In genomic region chr1:42298520-42298919, GRCh38 we compare ENCODE assay signal across 22 cellular contexts. TPM values are rescaled to one million over a fixed set of nuclear protein-coding genes. Genes with fewer than 3 reads are reported as not detected.
DNase-seq lines count a peak whose midpoint lies in the region; ATAC-seq and TF ChIP-seq lines count a peak whose summit lies in the region.
"Had no signal": no experiment of that assay in that cellular context is flagged by ENCODE, and none has a peak within 500 bp of the region (broad histone marks: within the 10 kb centered on the region; RNA-seq: fewer than 3 reads in every experiment).

No MANE protein-coding gene starts in this region.

- H3K27me3 Mint-ChIP-seq in activated CD8-positive, alpha-beta T cell treated with anti-CD3 and anti-CD28 coated beads for 36 hours = no peaks in the 10 kb centered on the region
- H3K27me3 Mint-ChIP-seq in activated CD8-positive, alpha-beta T cell treated with anti-CD3 and anti-CD28 coated beads, Interleukin-2, amount 10 ng/mL, durations not matched to agents 7 days and 5 days (ENCODE audit: low read depth) = no peaks in the 10 kb centered on the region
- H3K27me3 Mint-ChIP-seq in CD8-positive, alpha-beta T cell (ENCODE audit: low read depth) = no peaks in the 10 kb centered on the region
- no peaks in the 10 kb centered on the region for H3K27me3 Mint-ChIP-seq in T-helper 17 cell
- H3K27me3 Mint-ChIP-seq in naive thymus-derived CD4-positive, alpha-beta T cell = no peaks in the 10 kb centered on the region

- no peak for TF ChIP-seq CTCF in activated CD8-positive, alpha-beta T cell treated with anti-CD3 and anti-CD28 coated beads for 36 hours (IDR thresholded peaks at IDR 0.05)
- TF ChIP-seq CTCF in CD8-positive, alpha-beta T cell (IDR thresholded peaks at IDR 0.05) = no peak

- no peak overlapping the region for H3K4me3 Mint-ChIP-seq in activated CD8-positive, alpha-beta T cell treated with anti-CD3 and anti-CD28 coated beads for 36 hours
- H3K4me3 Mint-ChIP-seq in activated CD8-positive, alpha-beta T cell treated with anti-CD3 and anti-CD28 coated beads, Interleukin-2, amount 10 ng/mL, durations not matched to agents 7 days and 5 days = no peak overlapping the region
- H3K4me3 Mint-ChIP-seq in CD8-positive, alpha-beta T cell = peak overlapping the region; percentile 42
- peak overlapping the region; percentile 25 for H3K4me3 Mint-ChIP-seq in T-helper 17 cell
- peak overlapping the region; percentile 1 to 70 (median 64) for H3K4me3 Mint-ChIP-seq in naive thymus-derived CD4-positive, alpha-beta T cell

- H3K9me3 Mint-ChIP-seq in activated CD8-positive, alpha-beta T cell treated with anti-CD3 and anti-CD28 coated beads for 36 hours = peaks cover 25% of the 10 kb centered on the region
- H3K9me3 Mint-ChIP-seq in activated CD8-positive, alpha-beta T cell treated with anti-CD3 and anti-CD28 coated beads, Interleukin-2, amount 10 ng/mL, durations not matched to agents 7 days and 5 days (ENCODE audit: insufficient read depth) = peaks cover 29% of the 10 kb centered on the region
- H3K9me3 Mint-ChIP-seq in CD8-positive, alpha-beta T cell = peaks cover 3% of the 10 kb centered on the region
- peaks cover 6 to 27% (median 8%) of the 10 kb centered on the region in 11 donors for H3K9me3 Mint-ChIP-seq in naive thymus-derived CD4-positive, alpha-beta T cell

- no peak overlapping the region for H3K27ac ChIP-seq in CD8-positive, alpha-beta T cell (ENCODE audit: low read depth, low read length)
- H3K27ac ChIP-seq in naive thymus-derived CD4-positive, alpha-beta T cell (ENCODE audit: low read depth, low read length) = peak overlapping the region; percentile 0
- H3K27ac ChIP-seq: C4-2B, KMS-11, RWPE1, SK-N-MC had no signal

- H3K36me3 Mint-ChIP-seq in activated CD8-positive, alpha-beta T cell treated with anti-CD3 and anti-CD28 coated beads for 36 hours (ENCODE audit: low read depth) = peaks cover 57% of the 10 kb centered on the region
- peaks cover 38% of the 10 kb centered on the region for H3K36me3 Mint-ChIP-seq in activated CD8-positive, alpha-beta T cell treated with anti-CD3 and anti-CD28 coated beads, Interleukin-2, amount 10 ng/mL, durations not matched to agents 7 days and 5 days (ENCODE audit: low read depth)
- H3K36me3 Mint-ChIP-seq in CD8-positive, alpha-beta T cell = peaks cover 33% of the 10 kb centered on the region
- H3K36me3 Mint-ChIP-seq in T-helper 17 cell (ENCODE audit: low read depth) = peaks cover 5% of the 10 kb centered on the region
- peaks cover 4 to 53% (median 28%) of the 10 kb centered on the region in 5 donors for H3K36me3 Mint-ChIP-seq in naive thymus-derived CD4-positive, alpha-beta T cell

- H3K9me3 ChIP-seq in CD8-positive, alpha-beta T cell (ENCODE audit: low read length) = no peaks in the 10 kb centered on the region
- H3K9me3 ChIP-seq in T-helper 17 cell (ENCODE audit: control insufficient read depth, low read length, poor library complexity, severe bottlenecking) = peaks cover 5% of the 10 kb centered on the region
- peaks cover 0 to 6% (median 6%) of the 10 kb centered on the region in 3 experiments for H3K9me3 ChIP-seq in naive thymus-derived CD4-positive, alpha-beta T cell (ENCODE audit: control insufficient read depth in 2 of 3, low read length in 3 of 3)

- ATAC-seq in activated CD8-positive, alpha-beta T cell treated with anti-CD3 and anti-CD28 coated beads for 36 hours = no peak
- no peak for ATAC-seq in activated CD8-positive, alpha-beta T cell treated with anti-CD3 and anti-CD28 coated beads, Interleukin-2, amount 10 ng/mL, durations not matched to agents 7 days and 5 days
- ATAC-seq in CD8-positive, alpha-beta T cell = peak; percentile 66
- ATAC-seq in T-helper 17 cell = no peak
- peak; percentile 83 for ATAC-seq in naive thymus-derived CD4-positive, alpha-beta T cell
- no peak for ATAC-seq in GM21576 (IDR thresholded peaks at IDR 0.05; ENCODE audit: unreplicated experiment)
- ATAC-seq in sciatic nerve = no peak
- ATAC-seq: HCT116 had no signal

- peaks cover 40% of the 10 kb centered on the region for H3K4me1 ChIP-seq in CD8-positive, alpha-beta T cell (ENCODE audit: insufficient read depth, low read length)
- H3K4me1 ChIP-seq in naive thymus-derived CD4-positive, alpha-beta T cell (ENCODE audit: control insufficient read depth in 2 of 2, insufficient read depth in 2 of 2, low read length in 2 of 2) = peaks cover 0 to 26% of the 10 kb centered on the region in 2 donors

- intact Hi-C loops in activated CD8-positive, alpha-beta T cell treated with anti-CD3 and anti-CD28 coated beads for 36 hours (cut with micrococcal nuclease) = no loop called here
- intact Hi-C loops in CD8-positive, alpha-beta T cell (cut with DNase I, micrococcal nuclease) = no loop called here
- intact Hi-C loops in naive thymus-derived CD4-positive, alpha-beta T cell (cut with micrococcal nuclease) = loop anchor here in 1 of 2 donors (5.0 kb wide), 1 partner anchor 39 kb away; the partner anchor contains the start of gene FOXJ3
- intact Hi-C loops in sciatic nerve (cut with DNase I) = no loop called here

- H3K27ac Mint-ChIP-seq in activated CD8-positive, alpha-beta T cell treated with anti-CD3 and anti-CD28 coated beads for 36 hours = peak overlapping the region; percentile 3
- no peak overlapping the region for H3K27ac Mint-ChIP-seq in activated CD8-positive, alpha-beta T cell treated with anti-CD3 and anti-CD28 coated beads, Interleukin-2, amount 10 ng/mL, durations not matched to agents 7 days and 5 days
- peak overlapping the region; percentile 55 for H3K27ac Mint-ChIP-seq in CD8-positive, alpha-beta T cell
- no peak overlapping the region for H3K27ac Mint-ChIP-seq in T-helper 17 cell
- peak overlapping the region in 8 of 9 donors; percentile 1 to 74 (median 20) for H3K27ac Mint-ChIP-seq in naive thymus-derived CD4-positive, alpha-beta T cell

- H3K27me3 ChIP-seq in CD8-positive, alpha-beta T cell (ENCODE audit: insufficient read depth, low read length) = no peaks in the 10 kb centered on the region
- H3K27me3 ChIP-seq in naive thymus-derived CD4-positive, alpha-beta T cell (ENCODE audit: control insufficient read depth in 2 of 2, insufficient read depth in 2 of 2, low read length in 2 of 2) = no peaks in the 10 kb centered on the region

- CTCF ChIA-PET in activated CD8-positive, alpha-beta T cell treated with anti-CD3 and anti-CD28 coated beads for 36 hours (lab: Charles Lee) = no interaction called here
- CTCF ChIA-PET in activated CD8-positive, alpha-beta T cell treated with anti-CD3 and anti-CD28 coated beads, Interleukin-2, amount 10 ng/mL, durations not matched to agents 7 days and 5 days (lab: Charles Lee) = no interaction called here
- CTCF ChIA-PET in CD8-positive, alpha-beta T cell (lab: Charles Lee) = no interaction called here
- CTCF ChIA-PET in naive thymus-derived CD4-positive, alpha-beta T cell (lab: Charles Lee) = no interaction called here

- H3K4me3 ChIP-seq in CD8-positive, alpha-beta T cell (ENCODE audit: low read depth, low read length) = no peak overlapping the region
- H3K4me3 ChIP-seq in naive thymus-derived CD4-positive, alpha-beta T cell (ENCODE audit: low read length) = no peak overlapping the region
- H3K4me3 ChIP-seq: SK-N-MC had no signal

- DNase-seq in activated CD8-positive, alpha-beta T cell treated with anti-CD3 and anti-CD28 coated beads for 36 hours = no peak
- no peak for DNase-seq in activated CD8-positive, alpha-beta T cell treated with anti-CD3 and anti-CD28 coated beads, Interleukin-2, amount 10 ng/mL, durations not matched to agents 7 days and 5 days
- DNase-seq in CD8-positive, alpha-beta T cell = no peak
- DNase-seq in T-helper 17 cell (no peak), sciatic nerve (ENCODE audit: low spot score) (no peak)
- peak in 7 of 9 donors; percentile 10 to 74 (median 60) for DNase-seq in naive thymus-derived CD4-positive, alpha-beta T cell
- DNase-seq: COR-L47; DMS79 treated with DMSO at 0.1 percent for 48 hours; NCI-H1092 treated with DMSO at 0.1 percent for 48 hours; NCI-H1436 treated with DMSO at 0.1 percent for 48 hours; NCI-H2029; NCI-H2227 treated with DMSO at 0.1 percent for 48 hours; NCI-H524; NCI-H774; NK-92 treated with Interleukin-12 subunit alpha and Interleukin-12 subunit beta, amount 100 ng/mL, for 24 hours; SHP77 treated with DMSO at 0.1 percent for 48 hours had no signal

- POLR2A ChIA-PET in activated CD8-positive, alpha-beta T cell treated with anti-CD3 and anti-CD28 coated beads for 36 hours (lab: Charles Lee) = no interaction called here
- POLR2A ChIA-PET in activated CD8-positive, alpha-beta T cell treated with anti-CD3 and anti-CD28 coated beads, Interleukin-2, amount 10 ng/mL, durations not matched to agents 7 days and 5 days (lab: Charles Lee) = no interaction called here
- POLR2A ChIA-PET in CD8-positive, alpha-beta T cell (lab: Charles Lee) = interaction anchor here (1.0 to 1.4 kb wide), 2 partner anchors 16 to 49 kb away, joined by 3 read pairs; no protein-coding TSS in a partner anchor
- POLR2A ChIA-PET in naive thymus-derived CD4-positive, alpha-beta T cell (lab: Charles Lee) = interaction anchor here (0.7 to 0.8 kb wide), 2 partner anchors 18 to 72 kb away, joined by 4 read pairs; no protein-coding TSS in a partner anchor

- H3K36me3 ChIP-seq in CD8-positive, alpha-beta T cell (ENCODE audit: insufficient read depth, low read length) = no peaks in the 10 kb centered on the region
- no peaks in the 10 kb centered on the region for H3K36me3 ChIP-seq in naive thymus-derived CD4-positive, alpha-beta T cell (ENCODE audit: control insufficient read depth in 2 of 3, insufficient read depth in 3 of 3, low read length in 3 of 3)

- H3K4me1 Mint-ChIP-seq in activated CD8-positive, alpha-beta T cell treated with anti-CD3 and anti-CD28 coated beads for 36 hours (ENCODE audit: low read depth) = peaks cover 28% of the 10 kb centered on the region
- peaks cover 9% of the 10 kb centered on the region for H3K4me1 Mint-ChIP-seq in activated CD8-positive, alpha-beta T cell treated with anti-CD3 and anti-CD28 coated beads, Interleukin-2, amount 10 ng/mL, durations not matched to agents 7 days and 5 days (ENCODE audit: low read depth)
- H3K4me1 Mint-ChIP-seq in CD8-positive, alpha-beta T cell (ENCODE audit: low read depth) = peaks cover 58% of the 10 kb centered on the region
- H3K4me1 Mint-ChIP-seq in T-helper 17 cell = peaks cover 20% of the 10 kb centered on the region
- H3K4me1 Mint-ChIP-seq in naive thymus-derived CD4-positive, alpha-beta T cell = peaks cover 9 to 74% (median 63%) of the 10 kb centered on the region in 7 donors

RNA-seq across cellular contexts. Expression of gene FOXJ3, which starts 36.5 kb away (rescaled TPM):
- 10 to 100 TPM; 43.1 to 44.0 TPM for total RNA-seq in activated CD8-positive, alpha-beta T cell treated with anti-CD3 and anti-CD28 coated beads for 36 hours
- 10 to 100 TPM; 41.5 to 44.5 TPM for total RNA-seq in activated CD8-positive, alpha-beta T cell treated with anti-CD3 and anti-CD28 coated beads, Interleukin-2, amount 10 ng/mL, durations not matched to agents 7 days and 5 days
- total RNA-seq in CD8-positive, alpha-beta T cell = 10 to 100 TPM; 80.6 to 89.3 TPM
- 10 to 100 TPM; 89.1 to 93.5 TPM for total RNA-seq in T-helper 17 cell
- total RNA-seq in naive thymus-derived CD4-positive, alpha-beta T cell = 10 to 100 TPM; 59.5 to 93.3 (median 76.5) TPM
- polyA plus RNA-seq in naive thymus-derived CD4-positive, alpha-beta T cell = 10 to 100 TPM; 38.9 to 41.6 TPM
- total RNA-seq in sciatic nerve = 76.4 TPM

Comparison
In these comparisons a context has a peak if more than half of its experiments do, and no peak if none do; other contexts are left out.
1. H3K27ac Mint-ChIP-seq: peak in activated CD8-positive, alpha-beta T cell treated with anti-CD3 and anti-CD28 coated beads for 36 hours (single experiment), CD8-positive, alpha-beta T cell (single experiment) and naive thymus-derived CD4-positive, alpha-beta T cell (8 of 9); none in activated CD8-positive, alpha-beta T cell treated with anti-CD3 and anti-CD28 coated beads, Interleukin-2, amount 10 ng/mL, durations not matched to agents 7 days and 5 days (single experiment) and T-helper 17 cell (single experiment).
2. ATAC-seq: peak in CD8-positive, alpha-beta T cell (single experiment) and naive thymus-derived CD4-positive, alpha-beta T cell (single experiment); none in activated CD8-positive, alpha-beta T cell treated with anti-CD3 and anti-CD28 coated beads for 36 hours (single experiment), activated CD8-positive, alpha-beta T cell treated with anti-CD3 and anti-CD28 coated beads, Interleukin-2, amount 10 ng/mL, durations not matched to agents 7 days and 5 days (single experiment), T-helper 17 cell (single experiment), GM21576 (single experiment) and sciatic nerve (single experiment).
3. DNase-seq: peak in naive thymus-derived CD4-positive, alpha-beta T cell (7 of 9); none in activated CD8-positive, alpha-beta T cell treated with anti-CD3 and anti-CD28 coated beads for 36 hours (single experiment), activated CD8-positive, alpha-beta T cell treated with anti-CD3 and anti-CD28 coated beads, Interleukin-2, amount 10 ng/mL, durations not matched to agents 7 days and 5 days (single experiment), CD8-positive, alpha-beta T cell (0 of 7), T-helper 17 cell (0 of 3) and sciatic nerve (single experiment).
4. H3K4me3 Mint-ChIP-seq: peak in CD8-positive, alpha-beta T cell (single experiment), T-helper 17 cell (single experiment) and naive thymus-derived CD4-positive, alpha-beta T cell (10 of 10); none in activated CD8-positive, alpha-beta T cell treated with anti-CD3 and anti-CD28 coated beads for 36 hours (single experiment) and activated CD8-positive, alpha-beta T cell treated with anti-CD3 and anti-CD28 coated beads, Interleukin-2, amount 10 ng/mL, durations not matched to agents 7 days and 5 days (single experiment).
5. POLR2A ChIA-PET loops: an anchor here in CD8-positive, alpha-beta T cell (1.0 to 1.4 kb wide) and naive thymus-derived CD4-positive, alpha-beta T cell (0.7 to 0.8 kb wide); none called in activated CD8-positive, alpha-beta T cell treated with anti-CD3 and anti-CD28 coated beads for 36 hours and activated CD8-positive, alpha-beta T cell treated with anti-CD3 and anti-CD28 coated beads, Interleukin-2, amount 10 ng/mL, durations not matched to agents 7 days and 5 days.